In genomic region chr2:25283921-25284320, GRCh38 we compare ENCODE assay signal across 1 cellular context.
TF ChIP-seq lines count a peak whose summit lies in the region.

No MANE protein-coding gene starts in this region.

TF ChIP-seq in H1, 55 proteins besides CTCF, POLR2A, EP300 and RAD21 (continued from another document):
- no peak for TF ChIP-seq BACH1 (IDR thresholded peaks at IDR 0.05; ENCODE audit: low read length)
- TF ChIP-seq HDAC6 (IDR thresholded peaks at IDR 0.05; ENCODE audit: low read depth, low read length): no peak
- TF ChIP-seq JUN (IDR thresholded peaks at IDR 0.05; ENCODE audit: low read depth, low read length): no peak
- no peak for TF ChIP-seq SP1 (IDR thresholded peaks at IDR 0.05; ENCODE audit: low read depth, low read length)
TF ChIP-seq in H1: peak in this region for 0.
